In genomic region chr9:4443439-4443838, GRCh38 we compare ENCODE assay signal across 1 cellular context.
TF ChIP-seq lines count a peak whose summit lies in the region.

No MANE protein-coding gene starts in this region.

TF ChIP-seq in GM12878, 131 proteins besides CTCF, POLR2A, EP300 and RAD21 (continued from another document):
- TF ChIP-seq BCLAF1 (IDR thresholded peaks at IDR 0.05) (no peak), TCF3 (IDR thresholded peaks at IDR 0.05; ENCODE audit: borderline replicate concordance, insufficient read depth, low read depth, low read length) (no peak), EZH2 (IDR thresholded peaks at IDR 0.05; ENCODE audit: borderline replicate concordance, control insufficient read depth, low read depth, low read length) (no peak), MXI1 (IDR thresholded peaks at IDR 0.05; ENCODE audit: low read depth, low read length) (no peak)
